Comparison of ENCODE assay signal across 18 cellular contexts in the genomic region with DNA sequence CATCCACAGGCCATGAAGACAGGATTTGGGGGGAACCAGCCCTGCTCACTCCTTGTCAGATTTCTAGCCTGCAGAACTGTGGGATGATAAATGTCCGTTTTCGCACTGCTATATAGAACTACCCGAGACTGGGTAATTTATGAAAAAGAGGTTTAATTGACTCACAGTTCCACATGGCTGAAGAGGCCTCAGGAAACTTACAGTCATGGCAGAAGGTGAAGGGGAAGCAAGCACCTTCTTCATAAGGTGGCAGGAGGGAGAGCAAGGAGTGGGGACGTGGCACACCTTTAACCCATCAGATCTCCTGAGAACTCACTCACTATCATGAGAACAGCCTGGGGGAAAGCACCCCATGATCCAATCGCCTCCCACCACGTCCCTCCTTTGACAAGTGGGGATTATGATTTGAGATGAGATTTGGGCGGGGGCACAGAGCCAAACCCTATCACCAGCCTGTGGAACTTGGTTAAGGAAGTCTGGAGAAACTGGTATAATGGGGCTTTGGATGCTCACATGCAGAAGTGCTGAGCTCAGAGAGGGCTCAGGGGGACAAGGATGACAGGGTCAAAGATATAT. TPM values are rescaled to one million over a fixed set of nuclear protein-coding genes. Genes with fewer than 3 reads are reported as not detected.
DNase-seq lines count a peak whose midpoint lies in the region; ATAC-seq and TF ChIP-seq lines count a peak whose summit lies in the region.
"Had no signal": no experiment of that assay in that cellular context is flagged by ENCODE, and none has a peak within 500 bp of the region (broad histone marks: within the 10 kb centered on the region; RNA-seq: fewer than 3 reads in every experiment).

No MANE protein-coding gene starts in this region.

- peaks cover 10% of the 10 kb centered on the region for H3K9me3 Mint-ChIP-seq in T-helper 2 cell treated with Interferon-gamma antibody and Interleukin-4, amounts not matched to agents 5 μg/mL and 100 μg/mL, for 36 hours

- peak; percentile 2 for DNase-seq in T-helper 2 cell treated with Interferon-gamma antibody and Interleukin-4, amounts not matched to agents 5 μg/mL and 100 μg/mL, for 36 hours (ENCODE audit: low spot score)
- DNase-seq in T-helper 2 cell: no peak
- peak; percentile 50 for DNase-seq in A673 (ENCODE audit: low spot score)
- peak; percentile 6 for DNase-seq in colonic mucosa
- peak; percentile 4 for DNase-seq in mucosa of gallbladder (ENCODE audit: low spot score)
- DNase-seq in stomach: no peak
- DNase-seq: DMS 273 treated with DMSO at 0.1 percent for 48 hours, EL, NCI-H1417, NCI-H1930, NCI-H2171, NCI-H446 treated with DMSO at 0.1 percent for 48 hours, NCI-H774 had no signal

- H3K4me3 ChIP-seq in A673 (ENCODE audit: low read depth, low read length, poor library complexity, severe bottlenecking) (no peak overlapping the region), colonic mucosa (no peak overlapping the region), stomach (no peak overlapping the region)
- H3K4me3 ChIP-seq: BLaER1 treated with 17β-estradiol and CSF1 and Interleukin-3, amounts not matched to agents 10 nM and 100 nM had no signal

- POLR2A ChIA-PET in A673 (lab: Charles Lee; ENCODE audit: low non-redundant PET): no interaction called here

- H3K36me3 ChIP-seq in A673 (ENCODE audit: insufficient read depth, low read length, poor library complexity, severe bottlenecking) (peaks cover 63% of the 10 kb centered on the region), colonic mucosa (no peaks in the 10 kb centered on the region), stomach (no peaks in the 10 kb centered on the region)

- no peaks in the 10 kb centered on the region for H3K4me1 Mint-ChIP-seq in T-helper 2 cell treated with Interferon-gamma antibody and Interleukin-4, amounts not matched to agents 5 μg/mL and 100 μg/mL, for 36 hours (ENCODE audit: low read depth)

- TF ChIP-seq CTCF in A673 (conservative IDR thresholded peaks at IDR 0.05; ENCODE audit: low read depth, low read length) (no peak), colonic mucosa (IDR thresholded peaks at IDR 0.05) (no peak), stomach (IDR thresholded peaks at IDR 0.05) (no peak)

- no peak for TF ChIP-seq EP300 in stomach (IDR thresholded peaks at IDR 0.05)

- no peak for TF ChIP-seq POLR2A in stomach (IDR thresholded peaks at IDR 0.05)

- H3K27me3 ChIP-seq in A673 (replicated peaks; ENCODE audit: insufficient read depth, low read depth, low read length, poor library complexity): no peaks in the 10 kb centered on the region
- no peaks in the 10 kb centered on the region for H3K27me3 ChIP-seq in colonic mucosa
- H3K27me3 ChIP-seq in stomach: no peaks in the 10 kb centered on the region
- H3K27me3 ChIP-seq: BLaER1 treated with 17β-estradiol and CSF1 and Interleukin-3, amounts not matched to agents 10 nM and 100 nM had no signal

- H3K4me1 ChIP-seq in A673 (ENCODE audit: insufficient read depth, low read length, poor library complexity, severe bottlenecking) (peaks cover 32% of the 10 kb centered on the region), colonic mucosa (no peaks in the 10 kb centered on the region), stomach (no peaks in the 10 kb centered on the region)

- BruUV-seq in A673 (replicated peaks; lab: Mats Ljungman, UMichigan): no TSS peak

- no peak overlapping the region for H3K27ac Mint-ChIP-seq in T-helper 2 cell treated with Interferon-gamma antibody and Interleukin-4, amounts not matched to agents 5 μg/mL and 100 μg/mL, for 36 hours

- intact Hi-C loops in A673 (cut with micrococcal nuclease; ENCODE audit: unreplicated experiment): no loop called here
- intact Hi-C loops in colonic mucosa (cut with DNase I): no loop called here
- intact Hi-C loops in stomach (cut with DNase I; ENCODE audit: low total_unique reads): no loop called here

- H3K36me3 Mint-ChIP-seq in T-helper 2 cell treated with Interferon-gamma antibody and Interleukin-4, amounts not matched to agents 5 μg/mL and 100 μg/mL, for 36 hours (ENCODE audit: low read depth): no peaks in the 10 kb centered on the region

- peaks cover 4% of the 10 kb centered on the region for H3K27me3 Mint-ChIP-seq in T-helper 2 cell treated with Interferon-gamma antibody and Interleukin-4, amounts not matched to agents 5 μg/mL and 100 μg/mL, for 36 hours (ENCODE audit: low read depth)

- no peak overlapping the region for H3K4me3 Mint-ChIP-seq in T-helper 2 cell treated with Interferon-gamma antibody and Interleukin-4, amounts not matched to agents 5 μg/mL and 100 μg/mL, for 36 hours

- no peak overlapping the region for H3K27ac ChIP-seq in A673 (ENCODE audit: low read depth, low read length, poor library complexity, severe bottlenecking)
- no peak overlapping the region for H3K27ac ChIP-seq in colonic mucosa
- H3K27ac ChIP-seq in stomach: no peak overlapping the region
- H3K27ac ChIP-seq: 22Rv1; BLaER1 treated with 17β-estradiol and CSF1 and Interleukin-3, amounts not matched to agents 10 nM and 100 nM had no signal

- 68 to 82% (median 78%) methylated on average over 7 of the region's 7 CpGs for WGBS in stomach, 5 donors

- no peak overlapping the region for H3K9ac ChIP-seq in colonic mucosa (ENCODE audit: low read depth in 2 of 2, low read length in 2 of 2)
- H3K9ac ChIP-seq: BLaER1 treated with 17β-estradiol and CSF1 and Interleukin-3, amounts not matched to agents 10 nM and 100 nM had no signal

- CTCF ChIA-PET in A673 (lab: Charles Lee): no interaction called here

- H3K9me3 ChIP-seq in A673 (ENCODE audit: low read depth, low read length, poor library complexity, severe bottlenecking): peaks cover 9% of the 10 kb centered on the region
- no peaks in the 10 kb centered on the region for H3K9me3 ChIP-seq in colonic mucosa
- H3K9me3 ChIP-seq in stomach: peaks cover 0 to 7% (median 3%) of the 10 kb centered on the region in 4 donors

- ATAC-seq in GM18867 (IDR thresholded peaks at IDR 0.05; ENCODE audit: unreplicated experiment): no peak
- ATAC-seq in GM18511 (IDR thresholded peaks at IDR 0.05; ENCODE audit: unreplicated experiment): no peak
- ATAC-seq: Panc1 had no signal

RNA-seq across cellular contexts. Expression of a gene that starts 50.7 kb away (rescaled TPM):
- 174 and 192 TPM in 2 replicates for total RNA-seq in A673 (2021)
- 1 to 10 TPM; 4.5 to 8.2 TPM for total RNA-seq in colonic mucosa
- 0.72 TPM for total RNA-seq in mucosa of gallbladder
- 10 to 100 TPM in 1 of 5 donors, 1 to 10 TPM in 1, under 1 TPM in 1, not detected in 2; 0.92 to 11.7 (median 1.9) TPM for total RNA-seq in stomach
- 10 to 100 TPM in 2 of 3 donors, 1 to 10 TPM in 1; 5.3 to 41.5 (median 16.4) TPM for polyA plus RNA-seq in stomach

Comparison
In these comparisons a context has a peak if more than half of its experiments do, and no peak if none do; other contexts are left out.
1. DNase-seq: peak in T-helper 2 cell treated with Interferon-gamma antibody and Interleukin-4, amounts not matched to agents 5 μg/mL and 100 μg/mL, for 36 hours (single experiment), A673 (single experiment), colonic mucosa (single experiment) and mucosa of gallbladder (single experiment); none in T-helper 2 cell (0 of 5) and stomach (single experiment).
2. RNA of a gene that starts 50.7 kb away (total RNA-seq): 174 to 192 TPM in A673; 4.5 to 8.2 TPM in colonic mucosa, 0.92 to 11.7 TPM in stomach and 0.72 TPM in mucosa of gallbladder (single experiment); every median in the first group is over 10 times any median in the second.